Comparison of ENCODE assay signal across 19 cellular contexts in genomic region chr6:56400273-56400672, GRCh38.
DNase-seq lines count a peak whose midpoint lies in the region; ATAC-seq and TF ChIP-seq lines count a peak whose summit lies in the region.
"Had no signal": no experiment of that assay in that cellular context is flagged by ENCODE, and none has a peak within 500 bp of the region (broad histone marks: within the 10 kb centered on the region; RNA-seq: fewer than 3 reads in every experiment).

No MANE protein-coding gene starts in this region.

- no peak overlapping the region for H3K4me3 Mint-ChIP-seq in H9
- peak overlapping the region; percentile 42 for H3K4me3 Mint-ChIP-seq in type B pancreatic cell
- H3K4me3 Mint-ChIP-seq: activated CD4-positive, alpha-beta T cell treated with anti-CD3 and anti-CD28 coated beads, Interleukin-2, amount 10 ng/mL, durations not matched to agents 7 days and 5 days; B cell; central memory CD8-positive, alpha-beta T cell; stimulated activated naive B cell treated with anti-CD40 and anti-IgM and Interleukin-4, amounts not matched to agents 10 μg/mL and 1 μg/mL and 100 μg/mL, for 72 hours had no signal

- WGBS in H9 (ENCODE audit: extremely low coverage, insufficient read length, low lambda C conversion rate) = no CpG with 5 or more reads among the region's 4 CpGs

- 0 out of 7 replicates have a peak overlapping the region, but pooled peaks of 2 of the 3 experiments have one; percentile 9 to 69 for H3K27ac Mint-ChIP-seq in H9
- H3K27ac Mint-ChIP-seq in type B pancreatic cell = peak overlapping the region; percentile 86
- H3K27ac Mint-ChIP-seq: activated CD4-positive, alpha-beta T cell treated with anti-CD3 and anti-CD28 coated beads, Interleukin-2, amount 10 ng/mL, durations not matched to agents 7 days and 5 days; B cell; stimulated activated naive B cell treated with anti-CD40 and anti-IgM and Interleukin-4, amounts not matched to agents 10 μg/mL and 1 μg/mL and 100 μg/mL, for 72 hours had no signal

- no peak overlapping the region for H4K8ac ChIP-seq in H9 (replicated peaks; ENCODE audit: insufficient read length, low read depth, low read length)

- H3K4me1 ChIP-seq in H9 (ENCODE audit: insufficient read depth, low read length) = no peaks in the 10 kb centered on the region; the same call in 1 of the 2 replicates
- H3K4me1 ChIP-seq: lower lobe of right lung had no signal

- intact Hi-C loops in sciatic nerve (cut with DNase I) = no loop called here

- H2BK15ac ChIP-seq in H9 (ENCODE audit: low read depth, low read length) = no peak overlapping the region

- no peak for TF ChIP-seq CTCF in H9 (conservative IDR thresholded peaks at IDR 0.05)
- no peak for TF ChIP-seq CTCF in type B pancreatic cell (conservative IDR thresholded peaks at IDR 0.05)

- H4K20me1 ChIP-seq in H9 (ENCODE audit: control insufficient read depth, insufficient read depth, insufficient read length) = no peaks in the 10 kb centered on the region

- H3K27me3 Mint-ChIP-seq in H9 (ENCODE audit: low read depth) (no peaks in the 10 kb centered on the region), type B pancreatic cell (no peaks in the 10 kb centered on the region)
- H3K27me3 Mint-ChIP-seq: central memory CD8-positive, alpha-beta T cell had no signal

- H3K9me3 Mint-ChIP-seq in H9 (peaks cover 6 to 12% of the 10 kb centered on the region in 2 experiments), type B pancreatic cell (peaks cover 12% of the 10 kb centered on the region)
- H3K9me3 Mint-ChIP-seq: activated CD4-positive, alpha-beta T cell treated with anti-CD3 and anti-CD28 coated beads, Interleukin-2, amount 10 ng/mL, durations not matched to agents 7 days and 5 days had no signal

- H3K23ac ChIP-seq in H9 (ENCODE audit: insufficient read length, low read depth, low read length) = no peak overlapping the region

- no peak overlapping the region for H3K56ac ChIP-seq in H9 (ENCODE audit: insufficient read length, low read depth, low read length)

- no peak overlapping the region for H3T11ph ChIP-seq in H9 (ENCODE audit: low read length)

- no peak overlapping the region for H3K27ac ChIP-seq in H9 (ENCODE audit: insufficient read length, low read depth, low read length)
- H3K27ac ChIP-seq: lower lobe of right lung had no signal

- no peak overlapping the region for H4K5ac ChIP-seq in H9 (ENCODE audit: insufficient read length, low read depth, low read length)

- no peak overlapping the region for H4K91ac ChIP-seq in H9 (ENCODE audit: insufficient read length, low read depth, low read length)

- no peak overlapping the region for H2AK5ac ChIP-seq in H9 (ENCODE audit: insufficient read length, low read length)

- no peak overlapping the region for H3K4me2 ChIP-seq in H9 (ENCODE audit: insufficient read depth, insufficient read length, low read length)

- no peak overlapping the region for H3K9ac ChIP-seq in H9 (ENCODE audit: extremely low read depth, insufficient read length, low read length)

- H3K4me1 Mint-ChIP-seq in H9 (peaks cover 10 to 14% of the 10 kb centered on the region in 2 experiments), type B pancreatic cell (ENCODE audit: unreplicated experiment) (peaks cover 11% of the 10 kb centered on the region)
- H3K4me1 Mint-ChIP-seq: activated CD4-positive, alpha-beta T cell treated with anti-CD3 and anti-CD28 coated beads, Interleukin-2, amount 10 ng/mL, durations not matched to agents 7 days and 5 days; B cell; central memory CD8-positive, alpha-beta T cell; stimulated activated naive B cell treated with anti-CD40 and anti-IgM and Interleukin-4, amounts not matched to agents 10 μg/mL and 1 μg/mL and 100 μg/mL, for 72 hours had no signal

- no peak overlapping the region for H2BK120ac ChIP-seq in H9 (ENCODE audit: low read depth, low read length, poor library complexity, severe bottlenecking)

- no peak overlapping the region for H2BK20ac ChIP-seq in H9 (ENCODE audit: low read depth, low read length, poor library complexity, severe bottlenecking)

- ATAC-seq in sciatic nerve = no peak
- ATAC-seq: right cardiac atrium; stimulated activated naive B cell treated with anti-CD40 and anti-IgM and Interleukin-4, amounts not matched to agents 10 μg/mL and 1 μg/mL and 100 μg/mL, for 72 hours had no signal

- no peak overlapping the region for H3K4ac ChIP-seq in H9 (ENCODE audit: low read depth, low read length)

- DNase-seq in H9 = no peak
- peak; percentile 37 for DNase-seq in SHP77 treated with DMSO at 0.1 percent for 48 hours (lab: John Stamatoyannopoulos, UW)
- peak; percentile 89 for DNase-seq in kidney tubule cell (ENCODE audit: low spot score)
- DNase-seq in type B pancreatic cell (ENCODE audit: extremely low spot score, unreplicated experiment) = no peak
- no peak for DNase-seq in amygdala (lab: John Stamatoyannopoulos, UW)
- no peak for DNase-seq in sciatic nerve (ENCODE audit: low spot score)
- no peak for DNase-seq in GDM1 (lab: John Stamatoyannopoulos, UW)
- DNase-seq: activated CD4-positive, alpha-beta T cell treated with anti-CD3 and anti-CD28 coated beads, Interleukin-2, amount 10 ng/mL, durations not matched to agents 7 days and 5 days; amniotic stem cell; DMS 273 treated with DMSO at 0.1 percent for 48 hours; effector CD8-positive, alpha-beta T cell; lower lobe of right lung; NCI-H446 treated with DMSO at 0.1 percent for 48 hours; nucleus accumbens; right cardiac atrium; stimulated activated naive B cell treated with anti-CD40 and anti-IgM and Interleukin-4, amounts not matched to agents 10 μg/mL and 1 μg/mL and 100 μg/mL, for 72 hours; SW 1271 had no signal

- H3K23me2 ChIP-seq in H9 (ENCODE audit: insufficient read length, low read depth, low read length, poor library complexity, severe bottlenecking) = no peaks in the 10 kb centered on the region

- no peak overlapping the region for H3K14ac ChIP-seq in H9 (ENCODE audit: insufficient read depth, low read length)

- no peaks in the 10 kb centered on the region for H3K27me3 ChIP-seq in H9 (ENCODE audit: insufficient read depth, low read length)

- H3K18ac ChIP-seq in H9 (ENCODE audit: insufficient read length, low read depth, low read length) = no peak overlapping the region

- H3K79me1 ChIP-seq in H9 (ENCODE audit: insufficient read depth, low read depth, low read length, poor library complexity, severe bottlenecking) = no peaks in the 10 kb centered on the region

- no peaks in the 10 kb centered on the region for H3K79me2 ChIP-seq in H9 (ENCODE audit: insufficient read depth, low read length)

- H2BK12ac ChIP-seq in H9 (ENCODE audit: insufficient read length, low read depth, low read length) = no peak overlapping the region

- no peaks in the 10 kb centered on the region for H3K9me3 ChIP-seq in H9 (ENCODE audit: control insufficient read depth, low read depth, low read length)
- H3K9me3 ChIP-seq: lower lobe of right lung had no signal

- no peak overlapping the region for H2AFZ ChIP-seq in H9 (ENCODE audit: low read length)

- H3K36me3 Mint-ChIP-seq in H9 (ENCODE audit: insufficient read depth in 1 of 3, low read depth in 3 of 3) = peaks cover 0 to 16% (median 2%) of the 10 kb centered on the region in 3 experiments; a peak in 4 of 7 replicates
- H3K36me3 Mint-ChIP-seq in type B pancreatic cell = peaks cover 3% of the 10 kb centered on the region
- H3K36me3 Mint-ChIP-seq: stimulated activated naive B cell treated with anti-CD40 and anti-IgM and Interleukin-4, amounts not matched to agents 10 μg/mL and 1 μg/mL and 100 μg/mL, for 72 hours had no signal

- H2BK5ac ChIP-seq in H9 (ENCODE audit: insufficient read length, low read length) = no peak overlapping the region

Comparison
In these comparisons a context has a peak if more than half of its experiments do, and no peak if none do; other contexts are left out.
1. DNase-seq: peak in SHP77 treated with DMSO at 0.1 percent for 48 hours (single experiment) and kidney tubule cell (single experiment); none in H9 (single experiment), type B pancreatic cell (single experiment), amygdala (0 of 56), sciatic nerve (single experiment) and GDM1 (single experiment).